ENCODE assay signal across 23 cellular contexts in the genomic region with DNA sequence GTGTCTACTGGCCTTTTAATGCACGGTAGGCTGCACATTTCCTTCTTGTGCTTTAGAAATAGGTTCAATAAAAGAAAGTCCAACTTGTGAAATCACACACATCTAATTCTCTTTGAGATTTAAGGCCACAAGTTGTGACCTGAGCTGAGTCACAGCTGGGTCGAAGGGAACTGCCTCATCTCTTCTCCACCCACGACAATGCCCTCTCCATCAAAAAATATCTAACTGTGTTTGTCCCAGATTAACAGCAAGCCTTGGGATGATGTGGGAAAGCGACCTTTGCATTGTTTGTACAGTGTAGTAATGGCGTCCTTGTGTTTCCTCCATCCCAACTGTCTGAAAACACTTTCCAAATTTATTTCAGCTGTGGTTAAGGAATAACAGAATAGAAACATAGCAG.
DNase-seq lines count a peak whose midpoint lies in the region; ATAC-seq, FAIRE-seq and TF ChIP-seq lines count a peak whose summit lies in the region.
"Had no signal": no experiment of that assay in that cellular context is flagged by ENCODE, and none has a peak within 500 bp of the region (broad histone marks: within the 10 kb centered on the region; RNA-seq: fewer than 3 reads in every experiment).

No MANE protein-coding gene starts in this region.

- H3K9me3 ChIP-seq in adipocyte (ENCODE audit: control insufficient read depth, low read length) (no peaks in the 10 kb centered on the region), liver (ENCODE audit: control insufficient read depth in 4 of 4, low read length in 3 of 4) (no peaks in the 10 kb centered on the region), thoracic aorta (no peaks in the 10 kb centered on the region), kidney (ENCODE audit: control insufficient read depth in 1 of 2, low read length in 2 of 2) (no peaks in the 10 kb centered on the region)
- H3K9me3 ChIP-seq: MG63, Peyer's patch had no signal

- TF ChIP-seq CTCF in liver (IDR thresholded peaks at IDR 0.05; ENCODE audit: low read depth, low read length, missing input control) (no peak), thoracic aorta (IDR thresholded peaks at IDR 0.05) (no peak), kidney (IDR thresholded peaks at IDR 0.05; ENCODE audit: borderline replicate concordance, extremely low read depth, insufficient read depth) (no peak)

- peaks cover 0 to 9% (median 0%) of the 10 kb centered on the region in 9 donors for H3K9me3 Mint-ChIP-seq in naive thymus-derived CD8-positive, alpha-beta T cell
- H3K9me3 Mint-ChIP-seq: CD4-positive, alpha-beta T cell had no signal

- intact Hi-C loops in kidney (cut with DNase I) = no loop called here

- H3K9ac ChIP-seq in adipocyte (ENCODE audit: low read length) (peak overlapping the region; percentile 73), liver (ENCODE audit: low read depth in 1 of 2, low read length in 2 of 2) (no peak overlapping the region), kidney (ENCODE audit: low read length in 2 of 2) (no peak overlapping the region)

- ATAC-seq in thoracic aorta (ENCODE audit: insufficient number of reproducible peaks, low FRiP score, low read depth) = no peak
- ATAC-seq in naive thymus-derived CD8-positive, alpha-beta T cell = no peak
- ATAC-seq: activated CD4-positive, alpha-beta T cell treated with anti-CD3 and anti-CD28 coated beads for 36 hours had no signal

- H3K4me3 ChIP-seq in adipocyte (ENCODE audit: low read length) (no peak overlapping the region), liver (ENCODE audit: low read depth in 1 of 3, low read length in 3 of 3) (no peak overlapping the region), thoracic aorta (no peak overlapping the region), kidney (ENCODE audit: low read length in 2 of 2) (no peak overlapping the region)
- H3K4me3 ChIP-seq: cardiac muscle cell, MG63, Peyer's patch had no signal

- in situ Hi-C loops in Caki2 (cut with HindIII; ENCODE audit: low pct_unique_long_range_greater_than_20kb, low sequenced_read_pairs) = no loop called here

- POLR2A ChIA-PET in naive thymus-derived CD8-positive, alpha-beta T cell (lab: Charles Lee) = no interaction called here

- H3K27ac ChIP-seq in liver (ENCODE audit: low read depth in 1 of 2, low read length in 2 of 2) = no peak overlapping the region
- peak overlapping the region; percentile 50 to 61 for H3K27ac ChIP-seq in thoracic aorta
- H3K27ac ChIP-seq in kidney (ENCODE audit: low read depth in 2 of 2, low read length in 2 of 2) = no peak overlapping the region
- H3K27ac ChIP-seq: cardiac muscle cell, Peyer's patch had no signal

- TF ChIP-seq RAD21 in liver (IDR thresholded peaks at IDR 0.05) = no peak

- H3K4me3 Mint-ChIP-seq in naive thymus-derived CD8-positive, alpha-beta T cell = no peak overlapping the region
- H3K4me3 Mint-ChIP-seq: activated CD4-positive, alpha-beta T cell treated with anti-CD3 and anti-CD28 coated beads for 36 hours; CD4-positive, alpha-beta T cell had no signal

- peaks cover 0 to 9% (median 5%) of the 10 kb centered on the region in 5 donors for H3K27me3 Mint-ChIP-seq in naive thymus-derived CD8-positive, alpha-beta T cell

- DNase-seq in Caki2 (ENCODE audit: low read depth) (peak; percentile 26), adipocyte (ENCODE audit: low read depth) (peak; percentile 35), thoracic aorta (ENCODE audit: low spot score) (no peak), kidney (no peak)
- DNase-seq in stimulated activated CD4-positive, alpha-beta T cell treated with anti-CD3 and anti-CD28 coated beads, Interleukin-4, amount 100 ng/mL, for 1 hour = no peak
- no peak for DNase-seq in naive thymus-derived CD8-positive, alpha-beta T cell
- DNase-seq: activated CD4-positive, alpha-beta T cell treated with anti-CD3 and anti-CD28 coated beads for 36 hours; activated naive CD4-positive, alpha-beta T cell; activated T-cell treated with anti-CD3 and anti-CD28 coated beads, Interleukin-2, amount 50 U/mL, for 48 hours; CD4-positive, alpha-beta T cell; MG63; NCI-H1436; NCI-H524; NK-92 treated with Interleukin-12 subunit alpha and Interleukin-12 subunit beta, amount 100 ng/mL, for 24 hours; nucleus accumbens; Peyer's patch; retina; stimulated activated CD4-positive, alpha-beta T cell treated with anti-CD3 and anti-CD28 coated beads, Interleukin-4, amount 100 ng/mL, for 4 hours; stimulated activated naive CD4-positive, alpha-beta T cell; T-helper 1 cell had no signal

- 31% methylated on average over 5 of the region's 5 CpGs for WGBS in liver

- H3K4me1 Mint-ChIP-seq in naive thymus-derived CD8-positive, alpha-beta T cell = no peaks in the 10 kb centered on the region
- H3K4me1 Mint-ChIP-seq: activated CD4-positive, alpha-beta T cell treated with anti-CD3 and anti-CD28 coated beads for 36 hours had no signal

- no peak for FAIRE-seq in kidney (lab: Jason Lieb, UNC)
- FAIRE-seq: endometrium had no signal

- peaks cover 27% of the 10 kb centered on the region for H3K4me1 ChIP-seq in adipocyte (ENCODE audit: control insufficient read depth, insufficient read depth, low read length)
- no peaks in the 10 kb centered on the region for H3K4me1 ChIP-seq in liver (ENCODE audit: control insufficient read depth in 4 of 4, insufficient read depth in 4 of 4, low read length in 3 of 4)
- peaks cover 6 to 20% of the 10 kb centered on the region in 2 donors for H3K4me1 ChIP-seq in thoracic aorta (ENCODE audit: control insufficient read depth in 1 of 2, low read depth in 2 of 2)
- H3K4me1 ChIP-seq in kidney (ENCODE audit: control insufficient read depth in 1 of 2, insufficient read depth in 1 of 2, low read depth in 1 of 2, low read length in 2 of 2) = peaks cover 4 to 8% of the 10 kb centered on the region in 2 donors
- H3K4me1 ChIP-seq: Peyer's patch had no signal

- H3K27me3 ChIP-seq in adipocyte (replicated peaks; ENCODE audit: control insufficient read depth, insufficient read depth, low read length) (no peaks in the 10 kb centered on the region), liver (ENCODE audit: control insufficient read depth in 4 of 4, insufficient read depth in 4 of 4, low read length in 3 of 4) (no peaks in the 10 kb centered on the region), thoracic aorta (replicated peaks; ENCODE audit: insufficient read depth) (no peaks in the 10 kb centered on the region)
- H3K27me3 ChIP-seq: cardiac muscle cell, MG63, Peyer's patch had no signal

- no peaks in the 10 kb centered on the region for H3K36me3 Mint-ChIP-seq in naive thymus-derived CD8-positive, alpha-beta T cell

- H3K36me3 ChIP-seq in adipocyte (ENCODE audit: control insufficient read depth, insufficient read depth, low read length, severe bottlenecking) (no peaks in the 10 kb centered on the region), liver (ENCODE audit: control insufficient read depth in 4 of 4, insufficient read depth in 3 of 4, low read depth in 1 of 4, low read length in 3 of 4) (no peaks in the 10 kb centered on the region), thoracic aorta (no peaks in the 10 kb centered on the region), kidney (ENCODE audit: control insufficient read depth in 1 of 2, insufficient read depth in 2 of 2, low read length in 2 of 2) (no peaks in the 10 kb centered on the region)
- H3K36me3 ChIP-seq: cardiac muscle cell, MG63, Peyer's patch had no signal

- no peak overlapping the region for H3K27ac Mint-ChIP-seq in naive thymus-derived CD8-positive, alpha-beta T cell
- H3K27ac Mint-ChIP-seq: activated CD4-positive, alpha-beta T cell treated with anti-CD3 and anti-CD28 coated beads for 36 hours; CD4-positive, alpha-beta T cell had no signal

TF ChIP-seq in liver, 16 proteins besides CTCF, POLR2A, EP300 and RAD21 (continues in another document):
- TF ChIP-seq FOXA2 (IDR thresholded peaks at IDR 0.05) (no peak), JUND (IDR thresholded peaks at IDR 0.05) (no peak)
- TF ChIP-seq, protein P1, sequence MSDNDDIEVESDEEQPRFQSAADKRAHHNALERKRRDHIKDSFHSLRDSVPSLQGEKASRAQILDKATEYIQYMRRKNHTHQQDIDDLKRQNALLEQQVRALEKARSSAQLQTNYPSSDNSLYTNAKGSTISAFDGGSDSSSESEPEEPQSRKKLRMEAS (IDR thresholded peaks at IDR 0.05) = no peak
- TF ChIP-seq, protein P2, sequence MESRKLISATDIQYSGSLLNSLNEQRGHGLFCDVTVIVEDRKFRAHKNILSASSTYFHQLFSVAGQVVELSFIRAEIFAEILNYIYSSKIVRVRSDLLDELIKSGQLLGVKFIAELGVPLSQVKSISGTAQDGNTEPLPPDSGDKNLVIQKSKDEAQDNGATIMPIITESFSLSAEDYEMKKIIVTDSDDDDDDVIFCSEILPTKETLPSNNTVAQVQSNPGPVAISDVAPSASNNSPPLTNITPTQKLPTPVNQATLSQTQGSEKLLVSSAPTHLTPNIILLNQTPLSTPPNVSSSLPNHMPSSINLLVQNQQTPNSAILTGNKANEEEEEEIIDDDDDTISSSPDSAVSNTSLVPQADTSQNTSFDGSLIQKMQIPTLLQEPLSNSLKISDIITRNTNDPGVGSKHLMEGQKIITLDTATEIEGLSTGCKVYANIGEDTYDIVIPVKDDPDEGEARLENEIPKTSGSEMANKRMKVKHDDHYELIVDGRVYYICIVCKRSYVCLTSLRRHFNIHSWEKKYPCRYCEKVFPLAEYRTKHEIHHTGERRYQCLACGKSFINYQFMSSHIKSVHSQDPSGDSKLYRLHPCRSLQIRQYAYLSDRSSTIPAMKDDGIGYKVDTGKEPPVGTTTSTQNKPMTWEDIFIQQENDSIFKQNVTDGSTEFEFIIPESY (IDR thresholded peaks at IDR 0.05) = no peak
- TF ChIP-seq, protein P3, sequence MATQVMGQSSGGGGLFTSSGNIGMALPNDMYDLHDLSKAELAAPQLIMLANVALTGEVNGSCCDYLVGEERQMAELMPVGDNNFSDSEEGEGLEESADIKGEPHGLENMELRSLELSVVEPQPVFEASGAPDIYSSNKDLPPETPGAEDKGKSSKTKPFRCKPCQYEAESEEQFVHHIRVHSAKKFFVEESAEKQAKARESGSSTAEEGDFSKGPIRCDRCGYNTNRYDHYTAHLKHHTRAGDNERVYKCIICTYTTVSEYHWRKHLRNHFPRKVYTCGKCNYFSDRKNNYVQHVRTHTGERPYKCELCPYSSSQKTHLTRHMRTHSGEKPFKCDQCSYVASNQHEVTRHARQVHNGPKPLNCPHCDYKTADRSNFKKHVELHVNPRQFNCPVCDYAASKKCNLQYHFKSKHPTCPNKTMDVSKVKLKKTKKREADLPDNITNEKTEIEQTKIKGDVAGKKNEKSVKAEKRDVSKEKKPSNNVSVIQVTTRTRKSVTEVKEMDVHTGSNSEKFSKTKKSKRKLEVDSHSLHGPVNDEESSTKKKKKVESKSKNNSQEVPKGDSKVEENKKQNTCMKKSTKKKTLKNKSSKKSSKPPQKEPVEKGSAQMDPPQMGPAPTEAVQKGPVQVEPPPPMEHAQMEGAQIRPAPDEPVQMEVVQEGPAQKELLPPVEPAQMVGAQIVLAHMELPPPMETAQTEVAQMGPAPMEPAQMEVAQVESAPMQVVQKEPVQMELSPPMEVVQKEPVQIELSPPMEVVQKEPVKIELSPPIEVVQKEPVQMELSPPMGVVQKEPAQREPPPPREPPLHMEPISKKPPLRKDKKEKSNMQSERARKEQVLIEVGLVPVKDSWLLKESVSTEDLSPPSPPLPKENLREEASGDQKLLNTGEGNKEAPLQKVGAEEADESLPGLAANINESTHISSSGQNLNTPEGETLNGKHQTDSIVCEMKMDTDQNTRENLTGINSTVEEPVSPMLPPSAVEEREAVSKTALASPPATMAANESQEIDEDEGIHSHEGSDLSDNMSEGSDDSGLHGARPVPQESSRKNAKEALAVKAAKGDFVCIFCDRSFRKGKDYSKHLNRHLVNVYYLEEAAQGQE (IDR thresholded peaks at IDR 0.05) = no peak

Comparison
In these comparisons a context has a peak if more than half of its experiments do, and no peak if none do; other contexts are left out.
1. DNase-seq: peak in Caki2 (single experiment) and adipocyte (single experiment); none in thoracic aorta (single experiment), stimulated activated CD4-positive, alpha-beta T cell treated with anti-CD3 and anti-CD28 coated beads, Interleukin-4, amount 100 ng/mL, for 1 hour (single experiment), naive thymus-derived CD8-positive, alpha-beta T cell (0 of 10) and kidney (single experiment).
2. H3K27ac ChIP-seq: peak in thoracic aorta (2 of 2); none in liver (0 of 2) and kidney (0 of 2).